34 cellular contexts compared by ENCODE assay signal in the genomic region with DNA sequence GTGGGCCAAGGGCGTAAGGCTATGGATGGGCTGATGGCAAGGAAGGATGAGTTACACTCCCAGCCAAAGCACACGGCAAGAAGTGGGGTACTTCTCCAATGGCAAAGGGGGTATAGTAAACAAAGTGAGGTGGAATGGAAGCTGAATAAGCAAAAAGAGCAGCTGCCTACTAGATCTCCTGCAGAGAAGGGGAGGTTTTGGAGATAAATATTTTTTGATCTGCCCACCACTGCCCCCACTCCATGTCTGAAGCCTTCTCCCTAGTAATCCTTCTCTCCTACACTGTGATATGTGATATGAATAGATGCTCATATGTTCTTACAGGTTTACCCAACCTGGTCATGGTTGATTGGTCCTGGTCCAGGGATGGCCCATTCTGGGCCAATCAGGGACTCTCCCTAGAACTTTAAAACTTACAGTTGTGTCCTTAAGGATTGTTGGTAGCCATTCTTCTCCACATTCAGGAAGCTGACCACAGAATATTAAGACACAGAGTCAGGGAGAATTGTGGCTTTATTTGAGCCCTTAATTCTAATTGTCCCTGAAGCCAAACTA.
"Had no signal": no experiment of that assay in that cellular context is flagged by ENCODE, and none has a peak within 500 bp of the region (broad histone marks: within the 10 kb centered on the region; RNA-seq: fewer than 3 reads in every experiment).

No MANE protein-coding gene starts in this region.

- H3K9me3 ChIP-seq: MG63 had no signal

- H3K27me3 ChIP-seq: MG63 had no signal

- H3K4me3 ChIP-seq: MG63 had no signal

- DNase-seq: Karpas-422, Kasumi-1, MG63, MM.1S, MV-4-11, NCI-H1048, NCI-H1092, NCI-H1092 treated with DMSO at 0.1 percent for 48 hours, NCI-H1105, NCI-H1105 treated with DMSO at 0.1 percent for 48 hours, NCI-H1417 treated with DMSO at 0.1 percent for 48 hours, NCI-H1436, NCI-H1436 treated with DMSO at 0.1 percent for 48 hours, NCI-H146, NCI-H1694, NCI-H1694 treated with DMSO at 0.1 percent for 48 hours, NCI-H187, NCI-H187 treated with DMSO at 0.1 percent for 48 hours, NCI-H1930, NCI-H2029, NCI-H2029 treated with DMSO at 0.1 percent for 48 hours, NCI-H2081, NCI-H2081 treated with DMSO at 0.1 percent for 48 hours, NCI-H2107, NCI-H2171, NCI-H2171 treated with DMSO at 0.1 percent for 48 hours, NCI-H2227 treated with DMSO at 0.1 percent for 48 hours, NCI-H226, NCI-H345, NCI-H446, NCI-H446 treated with DMSO at 0.1 percent for 48 hours, NCI-H510A, NCI-H510A treated with DMSO at 0.1 percent for 48 hours, NCI-H524 had no signal

- H3K36me3 ChIP-seq: MG63 had no signal
